10 cellular contexts compared by ENCODE assay signal in the genomic region with DNA sequence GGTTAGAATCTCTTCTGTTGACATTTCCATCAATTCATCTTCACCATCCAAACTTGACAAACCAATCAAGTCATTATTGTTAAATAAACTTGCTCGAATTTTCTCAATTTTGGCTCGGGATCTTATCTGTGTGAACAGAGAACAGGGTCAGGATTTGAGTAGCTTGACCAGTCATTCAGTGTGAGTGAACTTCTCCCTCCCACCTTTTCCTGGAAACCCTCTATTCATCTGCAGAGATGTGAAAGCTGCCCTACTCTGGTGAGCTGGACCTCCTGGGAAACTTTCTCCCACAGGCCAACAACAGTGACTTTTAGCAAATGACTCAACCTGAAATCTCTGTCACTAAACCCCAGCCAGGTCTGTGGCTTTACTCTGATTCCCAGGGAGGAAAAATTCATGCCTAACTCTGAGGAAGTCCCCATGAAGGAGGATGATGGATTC. TPM values are rescaled to one million over a fixed set of nuclear protein-coding genes. Genes with fewer than 3 reads are reported as not detected.
DNase-seq lines count a peak whose midpoint lies in the region; ATAC-seq, FAIRE-seq and TF ChIP-seq lines count a peak whose summit lies in the region.
"Had no signal": no experiment of that assay in that cellular context is flagged by ENCODE, and none has a peak within 500 bp of the region (broad histone marks: within the 10 kb centered on the region; RNA-seq: fewer than 3 reads in every experiment).

No MANE protein-coding gene starts in this region.

- peaks cover 25% of the 10 kb centered on the region for H3K4me1 Mint-ChIP-seq in activated T-cell treated with anti-CD3 and anti-CD28 coated beads, Interleukin-2, amount 50 U/mL, for 24 hours (ENCODE audit: low read depth)
- H3K4me1 Mint-ChIP-seq in stimulated activated naive CD8-positive, alpha-beta T cell treated with anti-CD3 and anti-CD28 coated beads, Interleukin-15, Interleukin-2, amounts not matched to agents 100 ng/mL and 50 ng/mL, for 24 hours (ENCODE audit: low read depth): peaks cover 25% of the 10 kb centered on the region
- H3K4me1 Mint-ChIP-seq: B cell had no signal

- H3K36me3 Mint-ChIP-seq in activated T-cell treated with anti-CD3 and anti-CD28 coated beads, Interleukin-2, amount 50 U/mL, for 24 hours (ENCODE audit: low read depth): peaks cover 62% of the 10 kb centered on the region
- peaks cover 39% of the 10 kb centered on the region for H3K36me3 Mint-ChIP-seq in stimulated activated naive CD8-positive, alpha-beta T cell treated with anti-CD3 and anti-CD28 coated beads, Interleukin-15, Interleukin-2, amounts not matched to agents 100 ng/mL and 50 ng/mL, for 24 hours (ENCODE audit: low read depth)

- H3K27ac ChIP-seq in esophagus squamous epithelium (peak overlapping the region in 3 of 4 donors; percentile 19 to 62 (median 41)), foreskin keratinocyte (no peak overlapping the region)
- H3K27ac ChIP-seq: SK-N-MC had no signal

- no peak overlapping the region for H3K4me3 Mint-ChIP-seq in activated T-cell treated with anti-CD3 and anti-CD28 coated beads, Interleukin-2, amount 50 U/mL, for 24 hours
- H3K4me3 Mint-ChIP-seq in stimulated activated naive CD8-positive, alpha-beta T cell treated with anti-CD3 and anti-CD28 coated beads, Interleukin-15, Interleukin-2, amounts not matched to agents 100 ng/mL and 50 ng/mL, for 24 hours: peak overlapping the region; percentile 48
- H3K4me3 Mint-ChIP-seq: B cell had no signal

- 30 to 43% methylated on average over 2 of the region's 2 CpGs for WGBS in esophagus squamous epithelium, 2 donors

- H3K4me3 ChIP-seq in esophagus squamous epithelium: no peak overlapping the region
- H3K4me3 ChIP-seq: SK-N-MC had no signal

- no peak for ATAC-seq in foreskin keratinocyte

- H3K9me3 Mint-ChIP-seq in activated T-cell treated with anti-CD3 and anti-CD28 coated beads, Interleukin-2, amount 50 U/mL, for 24 hours: no peaks in the 10 kb centered on the region
- no peaks in the 10 kb centered on the region for H3K9me3 Mint-ChIP-seq in stimulated activated naive CD8-positive, alpha-beta T cell treated with anti-CD3 and anti-CD28 coated beads, Interleukin-15, Interleukin-2, amounts not matched to agents 100 ng/mL and 50 ng/mL, for 24 hours

- H3K27me3 ChIP-seq in esophagus squamous epithelium (no peaks in the 10 kb centered on the region), foreskin keratinocyte (no peaks in the 10 kb centered on the region)

- FAIRE-seq in RCC 7860 (lab: Jason Lieb, UNC) (no peak), D721Med (lab: Jason Lieb, UNC) (no peak)

- no peak for TF ChIP-seq CTCF in esophagus squamous epithelium (IDR thresholded peaks at IDR 0.05)
- TF ChIP-seq CTCF in foreskin keratinocyte (conservative IDR thresholded peaks at IDR 0.05): no peak
- TF ChIP-seq CTCF in D721Med (IDR thresholded peaks at IDR 0.05; ENCODE audit: insufficient read depth, missing control alignments): no peak

- DNase-seq in activated T-cell treated with anti-CD3 and anti-CD28 coated beads, Interleukin-2, amount 50 U/mL, for 24 hours: no peak
- DNase-seq in activated T-cell treated with anti-CD3 and anti-CD28 coated beads for 4 hours (no peak), RCC 7860 (ENCODE audit: low spot score) (peak; percentile 26), esophagus squamous epithelium (lab: John Stamatoyannopoulos, UW) (no peak), foreskin keratinocyte (no peak), D721Med (ENCODE audit: insufficient read length, low spot score) (no peak), GF-D8 (lab: John Stamatoyannopoulos, UW) (no peak)

- TF ChIP-seq POLR2A in esophagus squamous epithelium (IDR thresholded peaks at IDR 0.05): no peak

- peaks cover 22 to 94% (median 30%) of the 10 kb centered on the region in 3 donors for H3K36me3 ChIP-seq in esophagus squamous epithelium

- H3K4me1 ChIP-seq in esophagus squamous epithelium (peaks cover 0 to 29% (median 13%) of the 10 kb centered on the region in 3 donors), foreskin keratinocyte (no peaks in the 10 kb centered on the region)

- H3K27me3 Mint-ChIP-seq in activated T-cell treated with anti-CD3 and anti-CD28 coated beads, Interleukin-2, amount 50 U/mL, for 24 hours: no peaks in the 10 kb centered on the region
- H3K27me3 Mint-ChIP-seq in stimulated activated naive CD8-positive, alpha-beta T cell treated with anti-CD3 and anti-CD28 coated beads, Interleukin-15, Interleukin-2, amounts not matched to agents 100 ng/mL and 50 ng/mL, for 24 hours: no peaks in the 10 kb centered on the region
- H3K27me3 Mint-ChIP-seq: B cell had no signal

- H3K27ac Mint-ChIP-seq in activated T-cell treated with anti-CD3 and anti-CD28 coated beads, Interleukin-2, amount 50 U/mL, for 24 hours: peak overlapping the region; percentile 75
- H3K27ac Mint-ChIP-seq in stimulated activated naive CD8-positive, alpha-beta T cell treated with anti-CD3 and anti-CD28 coated beads, Interleukin-15, Interleukin-2, amounts not matched to agents 100 ng/mL and 50 ng/mL, for 24 hours: peak overlapping the region; percentile 78
- H3K27ac Mint-ChIP-seq: B cell had no signal

- no peaks in the 10 kb centered on the region for H3K9me3 ChIP-seq in esophagus squamous epithelium

- intact Hi-C loops in esophagus squamous epithelium (cut with DNase I): no loop called here

RNA-seq across cellular contexts. Expression of a gene that starts 57.8 kb away (rescaled TPM):
- total RNA-seq in esophagus squamous epithelium: 10 to 100 TPM; 37.0 to 56.9 (median 44.4) TPM
- 19.0 TPM in 2 replicates for total RNA-seq in foreskin keratinocyte
- polyA plus RNA-seq in foreskin keratinocyte: 14.0 and 16.0 TPM in 2 replicates
